In genomic region chr2:221572821-221573429, GRCh38 we compare ENCODE assay signal across 8 cellular contexts. TPM values are rescaled to one million over a fixed set of nuclear protein-coding genes. Genes with fewer than 3 reads are reported as not detected.
DNase-seq lines count a peak whose midpoint lies in the region; ATAC-seq and TF ChIP-seq lines count a peak whose summit lies in the region.

No MANE protein-coding gene starts in this region.

- peak overlapping the region; percentile 57 for H3K27ac Mint-ChIP-seq in activated T-helper 17 cell treated with anti-CD3 and anti-CD28 coated beads, Interleukin-2, amount 50 U/mL, for 72 hours

- no peaks in the 10 kb centered on the region for H3K9me3 ChIP-seq in neuron (ENCODE audit: low read length)

- H3K4me3 Mint-ChIP-seq in activated T-helper 17 cell treated with anti-CD3 and anti-CD28 coated beads, Interleukin-2, amount 50 U/mL, for 72 hours: peak overlapping the region; percentile 97

- peaks cover 34% of the 10 kb centered on the region for H3K4me1 ChIP-seq in neuron (ENCODE audit: insufficient read depth, low read length)

- peak; percentile 21 for ATAC-seq in HG02678 (IDR thresholded peaks at IDR 0.05; ENCODE audit: unreplicated experiment)
- ATAC-seq in activated T-helper 17 cell treated with anti-CD3 and anti-CD28 coated beads, Interleukin-2, amount 50 U/mL, for 72 hours (replicated peaks): peak; percentile 44

- DNase-seq in NCI-H345 (lab: John Stamatoyannopoulos, UW) (peak; percentile 75), NCI-H345 treated with DMSO at 0.1 percent for 48 hours (lab: John Stamatoyannopoulos, UW; ENCODE audit: unreplicated experiment) (no peak), NCI-H2171 treated with DMSO at 0.1 percent for 48 hours (lab: John Stamatoyannopoulos, UW) (peak; percentile 59), foreskin fibroblast (peak; percentile 34 to 65), NCI-H2029 treated with DMSO at 0.1 percent for 48 hours (lab: John Stamatoyannopoulos, UW) (no peak)

- H3K9me3 Mint-ChIP-seq in activated T-helper 17 cell treated with anti-CD3 and anti-CD28 coated beads, Interleukin-2, amount 50 U/mL, for 72 hours: no peaks in the 10 kb centered on the region

- H2AFZ ChIP-seq in neuron (ENCODE audit: low read depth, low read length): peak overlapping the region; percentile 96

- TF ChIP-seq CTCF in foreskin fibroblast (IDR thresholded peaks at IDR 0.05; ENCODE audit: low read depth, low read length): no peak

- H3K36me3 ChIP-seq in neuron (ENCODE audit: insufficient read depth, low read length): peaks cover 2% of the 10 kb centered on the region

- H3K4me3 ChIP-seq in foreskin fibroblast (ENCODE audit: low read depth in 1 of 2, low read length in 2 of 2): peak overlapping the region; percentile 85 to 87
- peak overlapping the region; percentile 59 for H3K4me3 ChIP-seq in neuron (ENCODE audit: low read length)

- peaks cover 31% of the 10 kb centered on the region for H3K36me3 Mint-ChIP-seq in activated T-helper 17 cell treated with anti-CD3 and anti-CD28 coated beads, Interleukin-2, amount 50 U/mL, for 72 hours (ENCODE audit: low read depth)

- peaks cover 34% of the 10 kb centered on the region for H3K27me3 Mint-ChIP-seq in activated T-helper 17 cell treated with anti-CD3 and anti-CD28 coated beads, Interleukin-2, amount 50 U/mL, for 72 hours

- H3K4me1 Mint-ChIP-seq in activated T-helper 17 cell treated with anti-CD3 and anti-CD28 coated beads, Interleukin-2, amount 50 U/mL, for 72 hours: peaks cover 26% of the 10 kb centered on the region

- H3K27me3 ChIP-seq in neuron (ENCODE audit: insufficient read depth, low read length): no peaks in the 10 kb centered on the region

RNA-seq across cellular contexts. Expression of gene EPHA4, which starts 0.8 kb away (rescaled TPM):
- 10 to 100 TPM in 1 of 2 donors, 1 to 10 TPM in 1; 8.0 to 13.8 TPM for total RNA-seq in activated T-helper 17 cell treated with anti-CD3 and anti-CD28 coated beads, Interleukin-2, amount 50 U/mL, for 72 hours

Comparison
In these comparisons a context has a peak if more than half of its experiments do, and no peak if none do; other contexts are left out.
1. DNase-seq: peak in NCI-H345 (single experiment), NCI-H2171 treated with DMSO at 0.1 percent for 48 hours (single experiment) and foreskin fibroblast (2 of 2); none in NCI-H345 treated with DMSO at 0.1 percent for 48 hours (single experiment) and NCI-H2029 treated with DMSO at 0.1 percent for 48 hours (single experiment).